In genomic region chr1:29729281-29729680, GRCh38 we compare ENCODE assay signal across 18 cellular contexts.
"Had no signal": no experiment of that assay in that cellular context is flagged by ENCODE, and none has a peak within 500 bp of the region (broad histone marks: within the 10 kb centered on the region; RNA-seq: fewer than 3 reads in every experiment).

No MANE protein-coding gene starts in this region.

- DNase-seq: colonic mucosa; cortex of kidney; dermis blood vessel endothelial cell; dorsolateral prefrontal cortex; effector CD4-positive, alpha-beta T cell; effector CD8-positive, alpha-beta T cell; effector memory CD4-positive, alpha-beta T cell; effector memory CD8-positive, alpha-beta T cell; endodermal cell; erythroblast; esophagus squamous epithelium; foreskin fibroblast; foreskin keratinocyte; foreskin melanocyte; gastrocnemius medialis; glutamatergic neuron; heart left ventricle; heart right ventricle had no signal
